ENCODE assay signal across 29 cellular contexts in genomic region chr10:18162021-18162631, GRCh38. TPM values are rescaled to one million over a fixed set of nuclear protein-coding genes. Genes with fewer than 3 reads are reported as not detected.
"Had no signal": no experiment of that assay in that cellular context is flagged by ENCODE, and none has a peak within 500 bp of the region (broad histone marks: within the 10 kb centered on the region; RNA-seq: fewer than 3 reads in every experiment).

No MANE protein-coding gene starts in this region.

- DNase-seq: activated CD4-positive, alpha-beta memory T cell treated with anti-CD3 and anti-CD28 coated beads for 36 hours; activated CD4-positive, alpha-beta T cell treated with anti-CD3 and anti-CD28 coated beads for 48 hours; activated CD8-positive, alpha-beta memory T cell treated with anti-CD3 and anti-CD28 coated beads, Interleukin-2, amount 50 U/mL, for 4 hours; activated gamma-delta T cell; activated naive CD4-positive, alpha-beta T cell treated with anti-CD3 and anti-CD28 coated beads, Interleukin-2, amount 10 ng/mL, durations not matched to agents 7 days and 5 days; activated naive CD8-positive, alpha-beta T cell treated with anti-CD3 and anti-CD28 coated beads, Interleukin-2, amount 10 ng/mL, durations not matched to agents 7 days and 5 days; activated T-cell treated with anti-CD3 and anti-CD28 coated beads, Interleukin-2, amount 50 U/mL, for 24 hours; amniotic stem cell; central memory CD4-positive, alpha-beta T cell; endodermal cell; gastrocnemius medialis; glutamatergic neuron; midbrain; naive thymus-derived CD4-positive, alpha-beta T cell; occipital lobe; stimulated activated CD4-positive, alpha-beta T cell treated with anti-CD3 and anti-CD28 coated beads, Interleukin-15, amount 100 ng/mL, for 24 hours; stimulated activated CD4-positive, alpha-beta T cell treated with anti-CD3 and anti-CD28 coated beads, Interleukin-2, amount 100 ng/mL, for 24 hours; stimulated activated naive B cell treated with anti-CD40 and anti-IgM and Interleukin-4, amounts not matched to agents 10 μg/mL and 1 μg/mL and 100 μg/mL, for 72 hours; stomach; T-helper 9 cell; thyroid gland; upper lobe of right lung; WERI-Rb-1 had no signal

- H3K27me3 ChIP-seq: gastrocnemius medialis, hepatocyte, right atrium auricular region, stomach, thyroid gland, upper lobe of right lung had no signal

- H3K9me3 ChIP-seq: gastrocnemius medialis, right atrium auricular region, stomach, thyroid gland, upper lobe of right lung had no signal

- H3K4me3 ChIP-seq: gastrocnemius medialis, hepatocyte, right atrium auricular region, stomach, thyroid gland, upper lobe of right lung had no signal

- H3K36me3 ChIP-seq: gastrocnemius medialis, right atrium auricular region, stomach, thyroid gland, upper lobe of right lung, WERI-Rb-1 had no signal

- H3K4me1 ChIP-seq: thyroid gland, upper lobe of right lung had no signal

- FAIRE-seq: astrocyte, TTC549 had no signal

- H3K27ac ChIP-seq: gastrocnemius medialis, hepatocyte, right atrium auricular region, thyroid gland, upper lobe of right lung, WERI-Rb-1 had no signal

RNA-seq across cellular contexts. Expression of gene CACNB2, which starts 21.9 kb away (rescaled TPM):
- total RNA-seq: activated CD4-positive, alpha-beta memory T cell treated with anti-CD3 and anti-CD28 coated beads for 36 hours; activated CD8-positive, alpha-beta memory T cell treated with anti-CD3 and anti-CD28 coated beads for 36 hours; activated naive CD8-positive, alpha-beta T cell treated with anti-CD3 and anti-CD28 coated beads, Interleukin-2, amount 10 ng/mL, durations not matched to agents 7 days and 5 days; pulmonary artery endothelial cell had no signal
